Comparison of ENCODE assay signal across 8 cellular contexts in genomic region chr3:50299929-50300680, GRCh38. TPM values are rescaled to one million over a fixed set of nuclear protein-coding genes. Genes with fewer than 3 reads are reported as not detected.
DNase-seq lines count a peak whose midpoint lies in the region; FAIRE-seq and TF ChIP-seq lines count a peak whose summit lies in the region.

No MANE protein-coding gene starts in this region.

- WGBS in mesenchymal stem cell, result 76% methylated on average over 12 of the region's 12 CpGs
- 19 to 35% methylated on average over 12 of the region's 12 CpGs for whole genome bisulfite sequencing in tibial nerve, 2 donors

- H3K79me1 ChIP-seq in mesenchymal stem cell (replicated peaks; ENCODE audit: low read length, poor library complexity, severe bottlenecking), result peaks cover 14% of the 10 kb centered on the region

- no peak for TF ChIP-seq CTCF in coronary artery (IDR thresholded peaks at IDR 0.05)
- peak in 1 of 5 experiments; percentile 24 for TF ChIP-seq CTCF in tibial nerve (IDR thresholded peaks at IDR 0.05)

- DNase-seq in GM12892 (ENCODE audit: insufficient read length) (no peak), RKO (ENCODE audit: low spot score) (peak; percentile 80), coronary artery (ENCODE audit: low spot score) (no peak), mesenchymal stem cell (peak; percentile 45), tibial nerve (ENCODE audit: low spot score in 2 of 2) (no peak), SW 1271 (lab: John Stamatoyannopoulos, UW) (no peak), NCI-H146 (lab: John Stamatoyannopoulos, UW) (no peak)
- no peak for DNase-seq in activated CD4-positive, alpha-beta T cell treated with anti-CD3 and anti-CD28 coated beads, Interleukin-2, amount 50 U/mL, for 48 hours

- peak overlapping the region in 1 of 2 experiments; percentile 30 for H3K14ac ChIP-seq in mesenchymal stem cell (ENCODE audit: low read length in 2 of 2)

- peak overlapping the region; percentile 85 for H3K4me2 ChIP-seq in mesenchymal stem cell (ENCODE audit: low read length, poor library complexity, severe bottlenecking)

- H3K4me3 ChIP-seq in coronary artery (peak overlapping the region; percentile 74), mesenchymal stem cell (ENCODE audit: insufficient read depth in 1 of 2, low read depth in 1 of 2, low read length in 2 of 2) (peak overlapping the region; percentile 48 to 73), tibial nerve (peak overlapping the region; percentile 42 to 82 (median 74))

- no peaks in the 10 kb centered on the region for H3K27me3 ChIP-seq in mesenchymal stem cell (ENCODE audit: control insufficient read depth in 1 of 2, insufficient read depth in 1 of 2, low read length in 2 of 2)
- H3K27me3 ChIP-seq in tibial nerve, result no peaks in the 10 kb centered on the region

- H3K27ac ChIP-seq in coronary artery (peak overlapping the region; percentile 91 to 92), mesenchymal stem cell (ENCODE audit: low read length, poor library complexity, severe bottlenecking) (peak overlapping the region; percentile 11), tibial nerve (peak overlapping the region; percentile 75 to 97 (median 91))

- no peak overlapping the region for H2BK120ac ChIP-seq in mesenchymal stem cell (ENCODE audit: low read depth, low read length)

- H2AFZ ChIP-seq in mesenchymal stem cell (ENCODE audit: low read depth, low read length), result no peak overlapping the region

- no peak overlapping the region for H2BK15ac ChIP-seq in mesenchymal stem cell (ENCODE audit: low read depth, poor library complexity, severe bottlenecking)

- peak; percentile 33 for FAIRE-seq in GM12892 (lab: Jason Lieb, UNC)

- TF ChIP-seq POLR2A in GM12892 (IDR thresholded peaks at IDR 0.05; ENCODE audit: low read depth, low read length) (peak; percentile 37), tibial nerve (IDR thresholded peaks at IDR 0.05) (no peak)

- no peak for TF ChIP-seq EP300 in tibial nerve (IDR thresholded peaks at IDR 0.05)

- H3K4me1 ChIP-seq in mesenchymal stem cell (ENCODE audit: control insufficient read depth, insufficient read depth, low read depth, low read length) (peaks cover 36% of the 10 kb centered on the region), tibial nerve (peaks cover 0 to 59% (median 40%) of the 10 kb centered on the region in 4 donors)

- no peak overlapping the region for H2BK5ac ChIP-seq in mesenchymal stem cell (ENCODE audit: low read depth, low read length, poor library complexity, severe bottlenecking)

- H3K9me3 ChIP-seq in mesenchymal stem cell (ENCODE audit: control insufficient read depth, low read length) (no peaks in the 10 kb centered on the region), tibial nerve (no peaks in the 10 kb centered on the region)

- H3K23ac ChIP-seq in mesenchymal stem cell (ENCODE audit: low read length in 2 of 2), result no peak overlapping the region

- H2BK12ac ChIP-seq in mesenchymal stem cell (ENCODE audit: low read length in 2 of 2), result peak overlapping the region in 1 of 2 experiments; percentile 15

- H2AK5ac ChIP-seq in mesenchymal stem cell (ENCODE audit: low read length, severe bottlenecking), result no peak overlapping the region

- H4K8ac ChIP-seq in mesenchymal stem cell (ENCODE audit: low read length), result peak overlapping the region; percentile 33

- peak overlapping the region; percentile 83 for H3K9ac ChIP-seq in mesenchymal stem cell (ENCODE audit: low read length)

- peak overlapping the region; percentile 50 to 71 for H3K18ac ChIP-seq in mesenchymal stem cell (ENCODE audit: low read depth in 1 of 2, low read length in 2 of 2)

- peak overlapping the region; percentile 8 for H4K91ac ChIP-seq in mesenchymal stem cell (ENCODE audit: low read length)

- H3K4ac ChIP-seq in mesenchymal stem cell (ENCODE audit: low read depth in 1 of 2, low read length in 2 of 2), result peak overlapping the region in 1 of 2 experiments; percentile 47

- peaks cover 5 to 12% of the 10 kb centered on the region in 2 experiments for H3K36me3 ChIP-seq in mesenchymal stem cell (ENCODE audit: control insufficient read depth in 1 of 2, insufficient read depth in 2 of 2, low read depth in 1 of 2, low read length in 2 of 2)
- peaks cover 0 to 16% (median 0%) of the 10 kb centered on the region in 3 donors for H3K36me3 ChIP-seq in tibial nerve

RNA-seq across cellular contexts. Expression of gene HYAL3, which starts 0.9 kb away (rescaled TPM):
- polyA plus RNA-seq in GM12892 (2012; ENCODE audit: missing spikeins), result 1.2 TPM
- 4.2 TPM for polyA plus RNA-seq in mesenchymal stem cell (2013, experiment 1 of 2)
- polyA plus RNA-seq in mesenchymal stem cell (2013, experiment 2 of 2), result 4.2 TPM
- total RNA-seq in tibial nerve, result 10 to 100 TPM in 1 of 4 donors, 1 to 10 TPM in 3; 1.2 to 17.9 (median 1.8) TPM

RNA-seq across cellular contexts. Expression of gene NAA80, which starts 0.9 kb away (rescaled TPM):
- polyA plus RNA-seq in GM12892 (2012; ENCODE audit: missing spikeins), result 9.8 TPM
- 11.2 TPM for polyA plus RNA-seq in mesenchymal stem cell (2013, experiment 1 of 2)
- 11.6 TPM for polyA plus RNA-seq in mesenchymal stem cell (2013, experiment 2 of 2)
- total RNA-seq in tibial nerve, result 10 to 100 TPM; 12.6 to 24.3 (median 15.9) TPM

RNA-seq across cellular contexts. Expression of gene HYAL1, which starts 3.3 kb away (rescaled TPM):
- 0.49 TPM for polyA plus RNA-seq in GM12892 (2012; ENCODE audit: missing spikeins)
- polyA plus RNA-seq in mesenchymal stem cell (2013, experiment 1 of 2), result 0.15 TPM
- polyA plus RNA-seq in mesenchymal stem cell (2013, experiment 2 of 2), result 0.11 TPM
- 10 to 100 TPM; 16.5 to 26.5 (median 20.8) TPM for total RNA-seq in tibial nerve

RNA-seq across cellular contexts. Expression of gene IFRD2, which starts 7.9 kb away (rescaled TPM):
- polyA plus RNA-seq in GM12892 (2012; ENCODE audit: missing spikeins), result 40.2 TPM
- polyA plus RNA-seq in mesenchymal stem cell (2013, experiment 1 of 2), result 24.4 TPM
- polyA plus RNA-seq in mesenchymal stem cell (2013, experiment 2 of 2), result 23.2 TPM
- 100 to 1,000 TPM in 1 of 4 donors, 10 to 100 TPM in 3; 42.0 to 129 (median 56.2) TPM for total RNA-seq in tibial nerve

RNA-seq across cellular contexts. Expression of gene LSMEM2, which starts 21.2 kb away (rescaled TPM):
- 0.25 TPM for polyA plus RNA-seq in GM12892 (2012; ENCODE audit: missing spikeins)
- not detected for polyA plus RNA-seq in mesenchymal stem cell (2013, experiment 1 of 2)
- polyA plus RNA-seq in mesenchymal stem cell (2013, experiment 2 of 2), result not detected
- total RNA-seq in tibial nerve, result 1 to 10 TPM; 2.0 to 3.1 (median 2.5) TPM

Comparison
In these comparisons a context has a peak if more than half of its experiments do, and no peak if none do; other contexts are left out.
1. DNase-seq: peak in RKO (single experiment) and mesenchymal stem cell (single experiment); none in GM12892 (single experiment), coronary artery (single experiment), tibial nerve (0 of 2), SW 1271 (0 of 2), NCI-H146 (single experiment) and activated CD4-positive, alpha-beta T cell treated with anti-CD3 and anti-CD28 coated beads, Interleukin-2, amount 50 U/mL, for 48 hours (0 of 2).
2. H3K27ac ChIP-seq: peak in every context shown above with its lines; median percentile 92 in coronary artery; 91 in tibial nerve; 11 in mesenchymal stem cell.
3. Peak in every context shown above with its lines, with median percentiles within 50 percentile points of each other: H3K4me3 ChIP-seq.